In genomic region chr17:48995871-48996695, GRCh38 we compare ENCODE assay signal across 1 cellular context.
TF ChIP-seq lines count a peak whose summit lies in the region.

No MANE protein-coding gene starts in this region.

TF ChIP-seq in K562, 482 proteins besides CTCF, POLR2A, EP300 and RAD21 (continued from another document and continues in another):
- TF ChIP-seq SIN3B (IDR thresholded peaks at IDR 0.05; ENCODE audit: low read depth) (peak; percentile 25; the same call in 1 of the 2 replicates), EGR1 (conservative IDR thresholded peaks at IDR 0.05) (peak; percentile 94), CBFA2T3 (IDR thresholded peaks at IDR 0.05) (peak; percentile 22; the same call in 1 of the 2 replicates), KLF6 (CRISPR knock-in tag; IDR thresholded peaks at IDR 0.05; ENCODE audit: borderline replicate concordance) (peak; percentile 66; the same call in 1 of the 2 replicates), PHF8 (IDR thresholded peaks at IDR 0.05; ENCODE audit: borderline replicate concordance, low read length) (peak; percentile 60; the same call in 1 of the 2 replicates), E2F1 (CRISPR knock-in tag; IDR thresholded peaks at IDR 0.05) (peak; percentile 72), ETS1 (conservative IDR thresholded peaks at IDR 0.05; ENCODE audit: control insufficient read depth, low read depth, low read length) (peak; percentile 86), ZNF395 (CRISPR knock-in tag; IDR thresholded peaks at IDR 0.05) (0 out of 2 replicates have a peak, but pooled peaks have one; percentile 7), ZKSCAN3 (CRISPR knock-in tag; IDR thresholded peaks at IDR 0.05) (no peak), HDAC1 (IDR thresholded peaks at IDR 0.05) (peak; percentile 4 to 79; a peak in 2 of 4 replicates), SUPT5H (IDR thresholded peaks at IDR 0.05) (peak; percentile 70), SAFB2 (IDR thresholded peaks at IDR 0.05; ENCODE audit: borderline replicate concordance, low read depth, low read length, severe bottlenecking) (no peak), ZBTB40 (IDR thresholded peaks at IDR 0.05) (peak; percentile 59; the same call in 1 of the 2 replicates), ZBTB40 (CRISPR knock-in tag; IDR thresholded peaks at IDR 0.05) (no peak), AFF1 (IDR thresholded peaks at IDR 0.05; ENCODE audit: low read depth in 1 of 2, partially characterized antibody in 2 of 2) (peak; percentile 68 to 69), CBX3 (IDR thresholded peaks at IDR 0.05; ENCODE audit: borderline replicate concordance in 1 of 2, low read length in 2 of 2) (no peak), TAF9B (IDR thresholded peaks at IDR 0.05; ENCODE audit: partially characterized antibody) (peak; percentile 44), CREB1 (IDR thresholded peaks at IDR 0.05) (no peak), CREB1 (CRISPR knock-in tag; IDR thresholded peaks at IDR 0.05) (peak; percentile 70), MXD1 (CRISPR knock-in tag; IDR thresholded peaks at IDR 0.05; ENCODE audit: borderline replicate concordance, poor library complexity, severe bottlenecking) (peak; percentile 71), FUS (optimal IDR thresholded peaks at IDR 0.05; ENCODE audit: low read depth, low read length) (peak; percentile 66), ARID1B (IDR thresholded peaks at IDR 0.05) (peak; percentile 43), CCNT2 (IDR thresholded peaks at IDR 0.05; ENCODE audit: borderline replicate concordance, extremely low read depth, insufficient read length, low read depth, low read length) (peak; percentile 65), SOX6 (IDR thresholded peaks at IDR 0.05) (no peak), ZSCAN29 (IDR thresholded peaks at IDR 0.05) (no peak; the same call in 1 of the 2 replicates), TFAP4 (CRISPR knock-in tag; IDR thresholded peaks at IDR 0.05; ENCODE audit: borderline replicate concordance) (peak; percentile 72; the same call in 1 of the 2 replicates), NONO (IDR thresholded peaks at IDR 0.05; ENCODE audit: low read depth in 2 of 2, low read length in 1 of 2) (0 out of 4 replicates have a peak, but pooled peaks of 1 of the 2 experiments have one; percentile 44), E2F6 (IDR thresholded peaks at IDR 0.05; ENCODE audit: borderline replicate concordance in 1 of 2, extremely low read depth in 1 of 2, insufficient read depth in 1 of 2, insufficient read length in 1 of 2, low read depth in 1 of 2, low read length in 1 of 2, poor library complexity in 1 of 2, severe bottlenecking in 1 of 2) (peak; percentile 39 to 65), FOSL1 (tag; conservative IDR thresholded peaks at IDR 0.05) (peak; percentile 42; the same call in 1 of the 2 replicates), CTBP1 (IDR thresholded peaks at IDR 0.05; ENCODE audit: borderline replicate concordance) (peak; percentile 59), TAF1 (IDR thresholded peaks at IDR 0.05; ENCODE audit: control insufficient read depth, extremely low read depth, insufficient read depth, low read length, severe bottlenecking) (peak; percentile 44), SAP30 (IDR thresholded peaks at IDR 0.05; ENCODE audit: borderline replicate concordance, insufficient read depth, low read depth, low read length, poor library complexity, severe bottlenecking) (peak; percentile 56), CBFA2T2 (conservative IDR thresholded peaks at IDR 0.05) (no peak)
